8 cellular contexts compared by ENCODE assay signal in genomic region chr9:126773004-126773607, GRCh38. TPM values are rescaled to one million over a fixed set of nuclear protein-coding genes. Genes with fewer than 3 reads are reported as not detected.
DNase-seq lines count a peak whose midpoint lies in the region; ATAC-seq, FAIRE-seq and TF ChIP-seq lines count a peak whose summit lies in the region.
"Had no signal": no experiment of that assay in that cellular context is flagged by ENCODE, and none has a peak within 500 bp of the region (broad histone marks: within the 10 kb centered on the region; RNA-seq: fewer than 3 reads in every experiment).

No MANE protein-coding gene starts in this region.

- H3K4me2 ChIP-seq in Karpas-422 (ENCODE audit: low read depth, low read length, poor library complexity, severe bottlenecking) (no peak overlapping the region), GM12878 (ENCODE audit: control insufficient read depth, insufficient read depth) (no peak overlapping the region), mesenchymal stem cell (ENCODE audit: low read length, poor library complexity, severe bottlenecking) (no peak overlapping the region)

- H4K8ac ChIP-seq in mesenchymal stem cell (ENCODE audit: low read length) = no peak overlapping the region

- ATAC-seq in GM12878 = peak; percentile 53
- no peak for ATAC-seq in HG02840 (IDR thresholded peaks at IDR 0.05; ENCODE audit: low FRiP score, unreplicated experiment)

- TF ChIP-seq EP300 in GM12878 (IDR thresholded peaks at IDR 0.05; ENCODE audit: borderline replicate concordance in 1 of 2, control insufficient read depth in 1 of 2, low read depth in 2 of 2, low read length in 2 of 2) = no peak

- peak; percentile 40 to 48 (median 41) for TF ChIP-seq CTCF in GM12878 (IDR thresholded peaks at IDR 0.05 in 2 of 3, conservative IDR thresholded peaks at IDR 0.05 in 1 of 3; ENCODE audit: control insufficient read depth in 2 of 3, extremely low read depth in 1 of 3, insufficient read depth in 1 of 3, low read depth in 3 of 3, low read length in 3 of 3)

- H3K4me1 Mint-ChIP-seq in immature natural killer cell = no peaks in the 10 kb centered on the region

- no peaks in the 10 kb centered on the region for H3K9me3 Mint-ChIP-seq in immature natural killer cell

- H3K27me3 Mint-ChIP-seq in immature natural killer cell (ENCODE audit: low read depth in 3 of 3) = peaks cover 0 to 9% (median 4%) of the 10 kb centered on the region in 3 donors

- no peak overlapping the region for H3K14ac ChIP-seq in mesenchymal stem cell (ENCODE audit: low read length in 2 of 2)

- TF ChIP-seq POLR2A in GM12878 (IDR thresholded peaks at IDR 0.05; ENCODE audit: low read depth, low read length) = no peak

- intact Hi-C loops in GM12878 (cut with micrococcal nuclease; ENCODE audit: unreplicated experiment) = no loop called here

- H2BK120ac ChIP-seq in mesenchymal stem cell (ENCODE audit: low read depth, low read length) = no peak overlapping the region

- no peak overlapping the region for H2BK12ac ChIP-seq in mesenchymal stem cell (ENCODE audit: low read length in 2 of 2)

- POLR2A ChIA-PET in GM12878 (lab: Charles Lee) = no interaction called here

- H2AFZ ChIP-seq in Karpas-422 (ENCODE audit: low read length) (no peak overlapping the region), GM12878 (ENCODE audit: control insufficient read depth, low read depth, low read length) (no peak overlapping the region), mesenchymal stem cell (ENCODE audit: low read depth, low read length) (no peak overlapping the region)

- no peaks in the 10 kb centered on the region for H3K4me1 ChIP-seq in Karpas-422 (ENCODE audit: low read length)
- H3K4me1 ChIP-seq in GM12878 (ENCODE audit: control insufficient read depth, insufficient read depth, low read length) = no peaks in the 10 kb centered on the region
- H3K4me1 ChIP-seq in mesenchymal stem cell (ENCODE audit: control insufficient read depth, insufficient read depth, low read depth, low read length) = no peaks in the 10 kb centered on the region

- H3K27ac ChIP-seq in Karpas-422 (ENCODE audit: low read length) (no peak overlapping the region), GM12878 (ENCODE audit: control insufficient read depth, insufficient read depth) (no peak overlapping the region), mesenchymal stem cell (ENCODE audit: low read length, poor library complexity, severe bottlenecking) (no peak overlapping the region)

- H2BK5ac ChIP-seq in mesenchymal stem cell (ENCODE audit: low read depth, low read length, poor library complexity, severe bottlenecking) = no peak overlapping the region

- H2AK5ac ChIP-seq in mesenchymal stem cell (ENCODE audit: low read length, severe bottlenecking) = no peak overlapping the region

- H4K91ac ChIP-seq in mesenchymal stem cell (ENCODE audit: low read length) = no peak overlapping the region

- H3K9ac ChIP-seq in Karpas-422 (ENCODE audit: low read length) (no peak overlapping the region), GM12878 (ENCODE audit: control insufficient read depth, insufficient read depth, low read length) (no peak overlapping the region), mesenchymal stem cell (ENCODE audit: low read length) (peak overlapping the region; percentile 49)

- H3K9me3 ChIP-seq in Karpas-422 (ENCODE audit: low read length) (no peaks in the 10 kb centered on the region), GM12878 (replicated peaks; ENCODE audit: control insufficient read depth, insufficient read depth, low read length) (no peaks in the 10 kb centered on the region; the same call in 2 of the 3 replicates), mesenchymal stem cell (ENCODE audit: control insufficient read depth, low read length) (peaks cover 5% of the 10 kb centered on the region)

- in situ Hi-C loops in GM12878 (cut with MboI) = no loop called here

- RAD21 ChIA-PET in GM12878 (lab: Charles Lee; ENCODE audit: unreplicated experiment) = no interaction called here

- no peak overlapping the region for H3K4ac ChIP-seq in mesenchymal stem cell (ENCODE audit: low read depth in 1 of 2, low read length in 2 of 2)

- WGBS in GM12878 (ENCODE audit: insufficient coverage, insufficient replicate concordance, low lambda C conversion rate, missing lambda C conversion rate) = 47% methylated on average over 14 of the region's 14 CpGs
- WGBS in mesenchymal stem cell = 70% methylated on average over 14 of the region's 14 CpGs

- no peak for FAIRE-seq in GM12878 (lab: Jason Lieb, UNC)
- FAIRE-seq: frontal cortex had no signal

- peak; percentile 34 for TF ChIP-seq RAD21 in GM12878 (IDR thresholded peaks at IDR 0.05; ENCODE audit: insufficient read depth, low read depth, low read length)

- no peak overlapping the region for H3K27ac Mint-ChIP-seq in immature natural killer cell

- no peaks in the 10 kb centered on the region for H3K79me1 ChIP-seq in mesenchymal stem cell (replicated peaks; ENCODE audit: low read length, poor library complexity, severe bottlenecking)

- CTCF ChIA-PET in GM12878 (lab: Yijun Ruan, JAX) = interaction anchor here (0.9 to 4.0 kb wide), 4 partner anchors 8 to 427 kb away, joined by 3 to 23 read pairs (median 4); no protein-coding TSS in a partner anchor

- peak; percentile 61 for DNase-seq in ELF-1 (ENCODE audit: low read depth, low spot score)
- DNase-seq in Karpas-422 = peak; percentile 63
- DNase-seq in GM12878 (ENCODE audit: low read depth, low spot score) = no peak
- peak; percentile 20 for DNase-seq in mesenchymal stem cell
- no peak for DNase-seq in midbrain (lab: John Stamatoyannopoulos, UW)
- no peak for DNase-seq in immature natural killer cell

- H3K27me3 ChIP-seq in Karpas-422 (ENCODE audit: low read length) = no peaks in the 10 kb centered on the region
- H3K27me3 ChIP-seq in GM12878 (replicated peaks in 1 of 2; ENCODE audit: control insufficient read depth in 2 of 2, insufficient read depth in 2 of 2, low read length in 1 of 2) = no peaks in the 10 kb centered on the region; a peak in 1 of 4 replicates
- H3K27me3 ChIP-seq in mesenchymal stem cell (ENCODE audit: control insufficient read depth in 1 of 2, insufficient read depth in 1 of 2, low read length in 2 of 2) = peaks cover 23 to 44% of the 10 kb centered on the region in 2 experiments

- no peak overlapping the region for H3K4me3 Mint-ChIP-seq in immature natural killer cell

- H3K36me3 Mint-ChIP-seq in immature natural killer cell = no peaks in the 10 kb centered on the region

- no peak overlapping the region for H3K18ac ChIP-seq in mesenchymal stem cell (ENCODE audit: low read depth in 1 of 2, low read length in 2 of 2)

- no peaks in the 10 kb centered on the region for H4K20me1 ChIP-seq in Karpas-422 (ENCODE audit: insufficient read depth, low read depth, low read length)
- H4K20me1 ChIP-seq in GM12878 (ENCODE audit: control insufficient read depth, insufficient read depth) = no peaks in the 10 kb centered on the region

- no peaks in the 10 kb centered on the region for H3K36me3 ChIP-seq in Karpas-422 (ENCODE audit: insufficient read depth, low read length)
- no peaks in the 10 kb centered on the region for H3K36me3 ChIP-seq in GM12878 (ENCODE audit: control insufficient read depth in 2 of 2, insufficient read depth in 2 of 2, low read length in 1 of 2)
- no peaks in the 10 kb centered on the region for H3K36me3 ChIP-seq in mesenchymal stem cell (ENCODE audit: control insufficient read depth in 1 of 2, insufficient read depth in 2 of 2, low read depth in 1 of 2, low read length in 2 of 2)

- H2BK15ac ChIP-seq in mesenchymal stem cell (ENCODE audit: low read depth, poor library complexity, severe bottlenecking) = no peak overlapping the region

- H3K9me2 ChIP-seq in Karpas-422 (replicated peaks; ENCODE audit: insufficient read depth, low read length) = no peaks in the 10 kb centered on the region

- H3K79me2 ChIP-seq in Karpas-422 (ENCODE audit: low read length) (no peaks in the 10 kb centered on the region), GM12878 (ENCODE audit: control insufficient read depth, insufficient read depth, low read length) (no peaks in the 10 kb centered on the region)

- SMC1A ChIA-PET in GM12878 (lab: Charles Lee; ENCODE audit: uncharacterized antibody, unreplicated experiment) = no interaction called here

- H3K4me3 ChIP-seq in Karpas-422 (ENCODE audit: low read length) (no peak overlapping the region), GM12878 (no peak overlapping the region), mesenchymal stem cell (ENCODE audit: insufficient read depth in 1 of 2, low read depth in 1 of 2, low read length in 2 of 2) (no peak overlapping the region)

- H3K23ac ChIP-seq in mesenchymal stem cell (ENCODE audit: low read length in 2 of 2) = no peak overlapping the region

- BruUV-seq in GM12878 (replicated peaks; lab: Mats Ljungman, UMichigan) = no TSS peak

TF ChIP-seq in GM12878, 131 proteins besides CTCF, POLR2A, EP300 and RAD21 (continues in another document):
- no peak for TF ChIP-seq PML (IDR thresholded peaks at IDR 0.05; ENCODE audit: low read length)

RNA-seq across cellular contexts. Expression of gene ZBTB43, which starts 31.7 kb away (rescaled TPM):
- 6.4 and 6.5 TPM in 2 replicates for total RNA-seq in Karpas-422 (2014; rRNA removed; shearing (Covaris generic); ENCODE audit: low replicate concordance)
- total RNA-seq in GM12878 (2013; cell fraction: nucleolus; rRNA removed) = 22.0 and 22.3 TPM in 2 replicates
- total RNA-seq in GM12878 (2014; rRNA removed) = 7.4 and 8.4 TPM in 2 replicates
- 8.2 and 9.4 TPM in 2 replicates for total RNA-seq in GM12878 (2014; rRNA removed; fragmentation: Illumina TruSeq; extraction: Trizol)
- 12.9 and 16.4 TPM in 2 replicates for total RNA-seq in GM12878 (2021)
- 8.0 TPM for polyA plus RNA-seq in GM12878 (2011; ENCODE audit: low read depth)
- polyA plus RNA-seq in GM12878 (2011; rRNA removed) = 19.3 and 24.7 TPM in 2 replicates
- polyA plus RNA-seq in GM12878 (2011; cell fraction: cytosol; rRNA removed) = 6.8 and 10.4 TPM in 2 replicates
- polyA plus RNA-seq in GM12878 (2011; cell fraction: nucleus; rRNA removed) = 5.7 and 7.4 TPM in 2 replicates
- 7.6 and 10.2 TPM in 2 replicates for polyA plus RNA-seq in GM12878 (2012)
- polyA plus RNA-seq in GM12878 (2014; fragmentation: Illumina TruSeq; extraction: Trizol) = 6.9 and 10.1 TPM in 2 replicates
- 1 to 10 TPM; 2.4 to 5.3 TPM for polyA plus RNA-seq in GM12878 (2014; fragmentation: Nextera tagmentation; extraction: Ambion mirVana)
- 5.9 and 8.0 TPM in 2 replicates for polyA plus RNA-seq in GM12878 (2014; rRNA removed)
- 10 to 100 TPM; 10.2 to 10.5 TPM for polyA plus RNA-seq in GM12878 (2016; fragmentation: Nextera tagmentation; extraction: Ambion mirVana)
- polyA minus RNA-seq in GM12878 (2011; rRNA and poly(A)+ RNA removed) = 10.1 and 15.1 TPM in 2 replicates
- polyA minus RNA-seq in GM12878 (2011; cell fraction: cytosol; rRNA and poly(A)+ RNA removed) = 5.7 and 15.5 TPM in 2 replicates
- 3.5 and 5.3 TPM in 2 replicates for polyA minus RNA-seq in GM12878 (2011; cell fraction: nucleus; rRNA and poly(A)+ RNA removed)
- polyA plus RNA-seq in mesenchymal stem cell (2013, experiment 1 of 2) = 8.1 TPM
- 8.2 TPM for polyA plus RNA-seq in mesenchymal stem cell (2013, experiment 2 of 2)
- polyA plus RNA-seq in immature natural killer cell = 10 to 100 TPM in 2 of 3 donors, 1 to 10 TPM in 1; 7.0 to 14.6 (median 10.3) TPM

Comparison
In these comparisons a context has a peak if more than half of its experiments do, and no peak if none do; other contexts are left out.
1. DNase-seq: peak in ELF-1 (single experiment), Karpas-422 (single experiment) and mesenchymal stem cell (single experiment); none in GM12878 (single experiment), midbrain (single experiment) and immature natural killer cell (0 of 3).